1 cellular context compared by ENCODE assay signal in genomic region chr17:60090412-60090811, GRCh38.
TF ChIP-seq lines count a peak whose summit lies in the region.

No MANE protein-coding gene starts in this region.

TF ChIP-seq in H1, 55 proteins besides CTCF, POLR2A, EP300 and RAD21:
- TF ChIP-seq KDM1A (IDR thresholded peaks at IDR 0.05; ENCODE audit: borderline replicate concordance, low read length) (0 out of 2 replicates have a peak, but pooled peaks have one; percentile 16), BACH1 (IDR thresholded peaks at IDR 0.05; ENCODE audit: low read length) (no peak), HDAC2 (IDR thresholded peaks at IDR 0.05; ENCODE audit: borderline replicate concordance in 1 of 2, low read depth in 2 of 2, low read length in 2 of 2) (no peak), EGR1 (IDR thresholded peaks at IDR 0.05; ENCODE audit: borderline replicate concordance, low read depth, low read length) (no peak), TBP (IDR thresholded peaks at IDR 0.05; ENCODE audit: low read depth, low read length) (no peak), JUN (IDR thresholded peaks at IDR 0.05; ENCODE audit: low read depth, low read length) (no peak), TAF1 (IDR thresholded peaks at IDR 0.05; ENCODE audit: low read depth, low read length) (no peak), CREB1 (IDR thresholded peaks at IDR 0.05) (no peak)
